9 cellular contexts compared by ENCODE assay signal in genomic region chr7:143284591-143285453, GRCh38. TPM values are rescaled to one million over a fixed set of nuclear protein-coding genes. Genes with fewer than 3 reads are reported as not detected.
DNase-seq lines count a peak whose midpoint lies in the region; ATAC-seq, FAIRE-seq and TF ChIP-seq lines count a peak whose summit lies in the region.
"Had no signal": no experiment of that assay in that cellular context is flagged by ENCODE, and none has a peak within 500 bp of the region (broad histone marks: within the 10 kb centered on the region; RNA-seq: fewer than 3 reads in every experiment).

Gene TMEM139, plus strand, starts transcription at chr7:143284958. Its CDS starts 1,000 bp downstream, at chr7:143285958.

- TF ChIP-seq CTCF in bronchial epithelial cell (IDR thresholded peaks at IDR 0.05; ENCODE audit: insufficient read depth, low read length, severe bottlenecking) = no peak
- no peak for TF ChIP-seq CTCF in lower lobe of right lung (IDR thresholded peaks at IDR 0.05)

- H3K27me3 Mint-ChIP-seq in IgD-negative memory B cell = no peaks in the 10 kb centered on the region

- ATAC-seq in lower lobe of right lung = peak; percentile 61 to 80
- ATAC-seq in HG03108 (IDR thresholded peaks at IDR 0.05; ENCODE audit: unreplicated experiment) = no peak
- no peak for ATAC-seq in HG03159 (IDR thresholded peaks at IDR 0.05; ENCODE audit: unreplicated experiment)

- peaks cover 40 to 46% (median 42%) of the 10 kb centered on the region in 3 donors for H3K4me1 Mint-ChIP-seq in IgD-negative memory B cell

- peak within 1 kb of the TSS; percentile 15 to 83 (median 71) for H3K4me3 Mint-ChIP-seq in IgD-negative memory B cell

- H3K36me3 Mint-ChIP-seq in IgD-negative memory B cell = no peaks in the 10 kb centered on the region

- peak within 1 kb of the TSS; percentile 69 for H3K27ac ChIP-seq in lower lobe of right lung

- peak within 1 kb of the TSS; percentile 16 to 91 (median 85) for H3K27ac Mint-ChIP-seq in IgD-negative memory B cell

- H3K9me3 Mint-ChIP-seq in IgD-negative memory B cell = no peaks in the 10 kb centered on the region

- H3K4me1 ChIP-seq in lower lobe of right lung = peaks cover 29% of the 10 kb centered on the region

- peak within 1 kb of the TSS; percentile 30 for H3K4me3 ChIP-seq in bronchial epithelial cell (ENCODE audit: low read depth, low read length)
- peak within 1 kb of the TSS; percentile 46 for H3K4me3 ChIP-seq in lower lobe of right lung

- H3K36me3 ChIP-seq in bronchial epithelial cell (ENCODE audit: control insufficient read depth, insufficient read depth, low read length) (no peaks in the 10 kb centered on the region), lower lobe of right lung (no peaks in the 10 kb centered on the region)

- no peaks in the 10 kb centered on the region for H3K27me3 ChIP-seq in bronchial epithelial cell (ENCODE audit: control insufficient read depth, insufficient read depth, low read length)
- H3K27me3 ChIP-seq in lower lobe of right lung (ENCODE audit: low read depth) = no peaks in the 10 kb centered on the region

- no peaks in the 10 kb centered on the region for H3K9me3 ChIP-seq in lower lobe of right lung

- FAIRE-seq in bronchial epithelial cell (lab: Jason Lieb, UNC) = no peak

- peak; percentile 19 for DNase-seq in A172 (ENCODE audit: low spot score)
- DNase-seq in bronchial epithelial cell (ENCODE audit: low read depth) = peak; percentile 47
- DNase-seq in lower lobe of right lung = peak; percentile 61
- no peak for DNase-seq in stimulated activated CD4-positive, alpha-beta T cell treated with anti-CD3 and anti-CD28 coated beads, Interleukin-15, amount 100 ng/mL, for 24 hours
- DNase-seq in NCI-H2171 treated with DMSO at 0.1 percent for 48 hours (lab: John Stamatoyannopoulos, UW) = no peak
- DNase-seq: activated CD8-positive, alpha-beta memory T cell treated with anti-CD3 and anti-CD28 coated beads, Interleukin-2, amount 50 U/mL, for 4 hours had no signal

- intact Hi-C loops in lower lobe of right lung (cut with DNase I) = no loop called here

RNA-seq across cellular contexts. Expression of gene TMEM139, which starts in this region (rescaled TPM):
- 3.0 and 6.2 TPM in 2 replicates for total RNA-seq in A172 (2014; rRNA removed; shearing (Covaris generic))
- not detected for polyA plus RNA-seq in IgD-negative memory B cell
- total RNA-seq in bronchial epithelial cell = 1.0 and 3.7 TPM in 2 replicates
- total RNA-seq in lower lobe of right lung = 25.9 TPM

Comparison
In these comparisons a context has a peak if more than half of its experiments do, and no peak if none do; other contexts are left out.
1. DNase-seq: peak in A172 (single experiment), bronchial epithelial cell (single experiment) and lower lobe of right lung (single experiment); none in stimulated activated CD4-positive, alpha-beta T cell treated with anti-CD3 and anti-CD28 coated beads, Interleukin-15, amount 100 ng/mL, for 24 hours (single experiment) and NCI-H2171 treated with DMSO at 0.1 percent for 48 hours (single experiment).
2. ATAC-seq: peak in lower lobe of right lung (2 of 2); none in HG03108 (single experiment) and HG03159 (single experiment).